Comparison of ENCODE assay signal across 32 cellular contexts in the genomic region with DNA sequence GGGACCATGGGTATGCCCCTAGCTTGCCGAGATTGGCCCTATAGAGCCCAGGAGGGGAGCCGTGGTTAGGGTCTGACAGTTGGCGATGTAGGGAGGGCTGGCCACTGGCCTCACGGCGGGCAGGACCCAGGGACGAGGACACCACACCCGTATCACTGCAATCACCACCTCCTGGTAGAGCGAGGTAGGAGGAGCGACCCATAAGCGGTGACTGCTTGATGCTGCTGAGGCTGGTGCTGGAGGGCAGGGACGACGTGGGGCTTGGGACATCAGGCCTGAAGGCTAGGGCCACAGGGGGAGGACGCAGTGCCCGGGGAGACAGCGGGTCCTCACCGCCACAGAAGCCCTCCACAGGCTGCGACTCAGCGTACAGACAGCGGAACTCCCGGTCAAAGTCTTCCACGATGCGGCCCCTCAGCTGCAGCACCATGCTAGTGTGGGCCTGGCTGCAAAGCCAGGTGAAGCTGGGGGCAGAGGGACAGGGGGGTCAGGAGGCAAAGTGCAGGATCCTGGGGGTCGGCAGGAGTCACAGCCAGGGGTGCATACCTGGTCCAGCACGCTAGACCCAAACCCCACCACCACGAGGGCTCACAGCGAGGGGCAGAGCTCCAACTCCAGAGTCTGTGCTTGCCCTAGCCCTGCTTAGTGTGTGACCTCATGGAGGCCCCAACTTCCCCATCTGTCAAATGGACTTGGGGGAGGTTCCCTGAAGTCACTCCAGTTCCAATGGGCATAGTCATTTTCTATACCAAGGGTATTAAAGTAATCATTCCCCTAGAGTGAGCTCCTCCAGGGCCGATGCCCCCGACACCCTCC. TPM values are rescaled to one million over a fixed set of nuclear protein-coding genes. Genes with fewer than 3 reads are reported as not detected.
"Had no signal": no experiment of that assay in that cellular context is flagged by ENCODE, and none has a peak within 500 bp of the region (broad histone marks: within the 10 kb centered on the region; RNA-seq: fewer than 3 reads in every experiment).

No MANE protein-coding gene starts in this region.

- H3K4me3 Mint-ChIP-seq: activated CD4-positive, alpha-beta memory T cell treated with anti-CD3 and anti-CD28 coated beads for 36 hours; activated CD4-positive, alpha-beta T cell treated with anti-CD3 and anti-CD28 coated beads, Interleukin-2, amount 10 ng/mL, durations not matched to agents 7 days and 5 days; activated naive CD8-positive, alpha-beta T cell treated with anti-CD3 and anti-CD28 coated beads, Interleukin-2, amount 10 ng/mL, durations not matched to agents 7 days and 5 days had no signal

- H3K27ac Mint-ChIP-seq: activated CD4-positive, alpha-beta memory T cell treated with anti-CD3 and anti-CD28 coated beads for 36 hours; activated CD4-positive, alpha-beta T cell treated with anti-CD3 and anti-CD28 coated beads, Interleukin-2, amount 10 ng/mL, durations not matched to agents 7 days and 5 days; activated naive CD8-positive, alpha-beta T cell treated with anti-CD3 and anti-CD28 coated beads, Interleukin-2, amount 10 ng/mL, durations not matched to agents 7 days and 5 days had no signal

- H3K27me3 ChIP-seq: adrenal gland had no signal

- H3K27me3 Mint-ChIP-seq: activated CD4-positive, alpha-beta memory T cell treated with anti-CD3 and anti-CD28 coated beads for 36 hours; activated CD4-positive, alpha-beta T cell treated with anti-CD3 and anti-CD28 coated beads, Interleukin-2, amount 10 ng/mL, durations not matched to agents 7 days and 5 days; activated naive CD8-positive, alpha-beta T cell treated with anti-CD3 and anti-CD28 coated beads, Interleukin-2, amount 10 ng/mL, durations not matched to agents 7 days and 5 days had no signal

- ATAC-seq: Panc1, Right ventricle myocardium inferior had no signal

- H3K36me3 Mint-ChIP-seq: activated naive CD8-positive, alpha-beta T cell treated with anti-CD3 and anti-CD28 coated beads, Interleukin-2, amount 10 ng/mL, durations not matched to agents 7 days and 5 days had no signal

- H3K36me3 ChIP-seq: adrenal gland had no signal

- H3K4me3 ChIP-seq: adrenal gland, SJCRH30 had no signal

- DNase-seq: activated CD4-positive, alpha-beta memory T cell treated with anti-CD3 and anti-CD28 coated beads for 36 hours; activated CD4-positive, alpha-beta T cell treated with anti-CD3 and anti-CD28 coated beads, Interleukin-2, amount 10 ng/mL, durations not matched to agents 7 days and 5 days; activated CD4-positive, CD25-positive, alpha-beta regulatory T cell; activated CD8-positive, alpha-beta memory T cell treated with anti-CD3 and anti-CD28 coated beads for 24 hours; activated naive CD4-positive, alpha-beta T cell treated with anti-CD3 and anti-CD28 coated beads, Interleukin-2, amount 50 U/mL, for 16 hours; activated naive CD8-positive, alpha-beta T cell treated with anti-CD3 and anti-CD28 coated beads, Interleukin-2, amount 10 ng/mL, durations not matched to agents 7 days and 5 days; activated T-cell treated with anti-CD3 and anti-CD28 coated beads for 4 hours; adrenal gland; anterior cingulate cortex; cerebellar nuclear complex; Karpas-422; MM.1S; NCI-H1105; NCI-H1436; NCI-H187; NCI-H2081 treated with DMSO at 0.1 percent for 48 hours; NCI-H2171; NCI-H226; NCI-H526; NCI-H82; NK-92 treated with Interleukin-12 subunit alpha and Interleukin-12 subunit beta, amount 100 ng/mL, for 24 hours; OCI-M1; RPMI8226; SJCRH30; SK-N-SH; T-helper 1 cell had no signal

- H3K27ac ChIP-seq: adrenal gland, SJCRH30, VCaP had no signal

- H3K9me3 Mint-ChIP-seq: activated CD4-positive, alpha-beta memory T cell treated with anti-CD3 and anti-CD28 coated beads for 36 hours; activated CD4-positive, alpha-beta T cell treated with anti-CD3 and anti-CD28 coated beads, Interleukin-2, amount 10 ng/mL, durations not matched to agents 7 days and 5 days; activated naive CD8-positive, alpha-beta T cell treated with anti-CD3 and anti-CD28 coated beads, Interleukin-2, amount 10 ng/mL, durations not matched to agents 7 days and 5 days had no signal

- H3K9me3 ChIP-seq: adrenal gland, SJCRH30, SK-N-SH had no signal

- H3K4me2 ChIP-seq: SK-N-SH had no signal

- H3K9ac ChIP-seq: SK-N-SH had no signal

RNA-seq across cellular contexts. Expression of gene FAM83C, which starts 4.5 kb away (rescaled TPM):
- total RNA-seq: activated CD4-positive, alpha-beta memory T cell treated with anti-CD3 and anti-CD28 coated beads for 36 hours; activated CD4-positive, alpha-beta T cell treated with anti-CD3 and anti-CD28 coated beads, Interleukin-2, amount 10 ng/mL, durations not matched to agents 7 days and 5 days; activated naive CD8-positive, alpha-beta T cell treated with anti-CD3 and anti-CD28 coated beads, Interleukin-2, amount 10 ng/mL, durations not matched to agents 7 days and 5 days; adrenal gland; cardiac septum; NCI-H460; Right ventricle myocardium inferior; SJCRH30; T-helper 2 cell treated with Interferon-gamma antibody and Interleukin-4, amounts not matched to agents 100 ng/mL and 5 ng/mL, for 36 hours had no signal
- polyA plus RNA-seq: SK-N-SH had no signal
